Comparison of ENCODE assay signal across 1 cellular context in the genomic region with DNA sequence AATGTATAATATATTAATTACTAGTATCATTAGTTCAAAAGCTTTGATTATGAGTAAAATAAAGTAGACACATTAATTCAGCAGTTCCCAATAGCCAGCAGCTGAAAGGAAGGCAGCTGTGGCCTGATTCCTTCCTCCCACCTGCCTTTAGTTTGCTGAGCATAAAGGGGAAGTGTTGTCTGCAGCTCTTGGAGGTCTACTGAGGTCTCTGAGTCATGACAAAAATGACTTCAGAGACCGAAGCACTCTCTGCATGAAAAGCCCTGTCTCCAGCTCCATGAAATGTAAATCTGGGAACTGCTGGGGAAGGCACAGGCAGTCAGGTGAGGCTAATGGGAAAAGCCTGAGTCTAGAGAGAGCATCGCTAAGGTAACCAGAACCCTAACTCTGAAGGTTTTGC.
TF ChIP-seq lines count a peak whose summit lies in the region.

No MANE protein-coding gene starts in this region.

TF ChIP-seq in GM12878, 131 proteins besides CTCF, POLR2A, EP300 and RAD21 (continued from another document):
- TF ChIP-seq, protein P1, sequence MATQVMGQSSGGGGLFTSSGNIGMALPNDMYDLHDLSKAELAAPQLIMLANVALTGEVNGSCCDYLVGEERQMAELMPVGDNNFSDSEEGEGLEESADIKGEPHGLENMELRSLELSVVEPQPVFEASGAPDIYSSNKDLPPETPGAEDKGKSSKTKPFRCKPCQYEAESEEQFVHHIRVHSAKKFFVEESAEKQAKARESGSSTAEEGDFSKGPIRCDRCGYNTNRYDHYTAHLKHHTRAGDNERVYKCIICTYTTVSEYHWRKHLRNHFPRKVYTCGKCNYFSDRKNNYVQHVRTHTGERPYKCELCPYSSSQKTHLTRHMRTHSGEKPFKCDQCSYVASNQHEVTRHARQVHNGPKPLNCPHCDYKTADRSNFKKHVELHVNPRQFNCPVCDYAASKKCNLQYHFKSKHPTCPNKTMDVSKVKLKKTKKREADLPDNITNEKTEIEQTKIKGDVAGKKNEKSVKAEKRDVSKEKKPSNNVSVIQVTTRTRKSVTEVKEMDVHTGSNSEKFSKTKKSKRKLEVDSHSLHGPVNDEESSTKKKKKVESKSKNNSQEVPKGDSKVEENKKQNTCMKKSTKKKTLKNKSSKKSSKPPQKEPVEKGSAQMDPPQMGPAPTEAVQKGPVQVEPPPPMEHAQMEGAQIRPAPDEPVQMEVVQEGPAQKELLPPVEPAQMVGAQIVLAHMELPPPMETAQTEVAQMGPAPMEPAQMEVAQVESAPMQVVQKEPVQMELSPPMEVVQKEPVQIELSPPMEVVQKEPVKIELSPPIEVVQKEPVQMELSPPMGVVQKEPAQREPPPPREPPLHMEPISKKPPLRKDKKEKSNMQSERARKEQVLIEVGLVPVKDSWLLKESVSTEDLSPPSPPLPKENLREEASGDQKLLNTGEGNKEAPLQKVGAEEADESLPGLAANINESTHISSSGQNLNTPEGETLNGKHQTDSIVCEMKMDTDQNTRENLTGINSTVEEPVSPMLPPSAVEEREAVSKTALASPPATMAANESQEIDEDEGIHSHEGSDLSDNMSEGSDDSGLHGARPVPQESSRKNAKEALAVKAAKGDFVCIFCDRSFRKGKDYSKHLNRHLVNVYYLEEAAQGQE (IDR thresholded peaks at IDR 0.05; ENCODE audit: low read depth, low read length) = no peak
